Comparison of ENCODE assay signal across 8 cellular contexts in genomic region chr15:55744026-55744655, GRCh38. TPM values are rescaled to one million over a fixed set of nuclear protein-coding genes. Genes with fewer than 3 reads are reported as not detected.
DNase-seq lines count a peak whose midpoint lies in the region; TF ChIP-seq lines count a peak whose summit lies in the region.
"Had no signal": no experiment of that assay in that cellular context is flagged by ENCODE, and none has a peak within 500 bp of the region (broad histone marks: within the 10 kb centered on the region; RNA-seq: fewer than 3 reads in every experiment).

No MANE protein-coding gene starts in this region.

- H3K9ac ChIP-seq in parathyroid adenoma: no peak overlapping the region

- H4K20me1 ChIP-seq in PC-9 (ENCODE audit: insufficient read depth): 0 out of 2 replicates have a peak, but pooled peaks cover 7% of the 10 kb centered on the region

- H3F3A ChIP-seq in PC-9 (ENCODE audit: insufficient read depth, low read depth): no peaks in the 10 kb centered on the region; the same call in 1 of the 2 replicates

- POLR2A ChIA-PET in PC-9 (lab: Charles Lee; ENCODE audit: unreplicated experiment): interaction anchor here (0.5 to 0.6 kb wide), 2 partner anchors 10 to 76 kb away, joined by 3 read pairs; no protein-coding TSS in a partner anchor

- H3K27me3 ChIP-seq in PC-9 (ENCODE audit: insufficient read depth, low read depth) (no peaks in the 10 kb centered on the region), parathyroid adenoma (ENCODE audit: control insufficient read depth, insufficient read depth, low read length) (no peaks in the 10 kb centered on the region)

- H3K9me3 ChIP-seq in PC-9 (ENCODE audit: insufficient read depth, low read depth) (no peaks in the 10 kb centered on the region), parathyroid adenoma (ENCODE audit: control insufficient read depth, low read length) (no peaks in the 10 kb centered on the region)

- CTCF ChIA-PET in PC-9 (lab: Charles Lee): interaction anchor here (0.5 kb wide), 1 partner anchor 37 kb away, joined by 7 read pairs; no protein-coding TSS in a partner anchor

- H3K9me2 ChIP-seq in PC-9 (ENCODE audit: insufficient read depth): no peaks in the 10 kb centered on the region

- peaks cover 35% of the 10 kb centered on the region for H3K79me2 ChIP-seq in PC-9 (ENCODE audit: low read depth)
- no peaks in the 10 kb centered on the region for H3K79me2 ChIP-seq in parathyroid adenoma

- H3K4me2 ChIP-seq in PC-9 (peak overlapping the region; percentile 87; the same call in 1 of the 2 replicates), parathyroid adenoma (ENCODE audit: low read length) (peak overlapping the region; percentile 88)

- in situ Hi-C loops in GM13977 (cut with MboI; ENCODE audit: low pct_unique_long_range_greater_than_20kb, low sequenced_read_pairs, unreplicated experiment) (no loop called here), ACHN (cut with HindIII; ENCODE audit: low pct_ligation_motif_present, low pct_unique_long_range_greater_than_20kb, low sequenced_read_pairs) (no loop called here)

- intact Hi-C loops in PC-9 (cut with micrococcal nuclease; ENCODE audit: unreplicated experiment): loop anchor here (5.0 kb wide), 1 partner anchor 53 kb away; no protein-coding TSS in a partner anchor

- H3K27ac ChIP-seq in PC-9 (no peak overlapping the region), parathyroid adenoma (peak overlapping the region; percentile 93)

- TF ChIP-seq CTCF in GM13977 (IDR thresholded peaks at IDR 0.05; ENCODE audit: extremely low read depth, insufficient read depth, missing control alignments): no peak
- no peak for TF ChIP-seq CTCF in PC-9 (conservative IDR thresholded peaks at IDR 0.05)
- no peak for TF ChIP-seq CTCF in epithelial cell of proximal tubule (conservative IDR thresholded peaks at IDR 0.05; ENCODE audit: low read depth, low read length)
- no peak for TF ChIP-seq CTCF in parathyroid adenoma (IDR thresholded peaks at IDR 0.05)

- H2AFZ ChIP-seq in PC-9 (no peak overlapping the region), parathyroid adenoma (peak overlapping the region; percentile 95)

- peaks cover 16% of the 10 kb centered on the region for H3K4me1 ChIP-seq in PC-9 (replicated peaks; ENCODE audit: insufficient read depth)
- H3K4me1 ChIP-seq in parathyroid adenoma: peaks cover 7% of the 10 kb centered on the region

- no peaks in the 10 kb centered on the region for H3K36me3 ChIP-seq in PC-9 (ENCODE audit: low read depth)
- no peaks in the 10 kb centered on the region for H3K36me3 ChIP-seq in parathyroid adenoma (ENCODE audit: control insufficient read depth, insufficient read depth, low read length)

- DNase-seq in GM13977 (ENCODE audit: low spot score) (peak; percentile 12), PC-9 (no peak), epithelial cell of proximal tubule (ENCODE audit: low read depth) (no peak), Ammon's horn (ENCODE audit: low spot score) (no peak), ACHN (no peak), NCI-H2227 treated with DMSO at 0.1 percent for 48 hours (lab: John Stamatoyannopoulos, UW) (no peak)
- DNase-seq: central memory CD4-positive, alpha-beta T cell had no signal

- H3K4me3 ChIP-seq in PC-9 (peak overlapping the region; percentile 90; the same call in 1 of the 2 replicates), epithelial cell of proximal tubule (ENCODE audit: low read depth, low read length) (peak overlapping the region; percentile 76), parathyroid adenoma (ENCODE audit: low read depth, low read length) (no peak overlapping the region)

- BruUV-seq in PC-9 (replicated peaks; lab: Mats Ljungman, UMichigan): TSS peak; percentile 83

RNA-seq across cellular contexts. Expression of gene PRTG, which starts 1.2 kb away (rescaled TPM):
- total RNA-seq in PC-9 (2021) (11.4 and 16.5 TPM in 2 replicates), epithelial cell of proximal tubule (4.4 and 10.1 TPM in 2 replicates)
